2 cellular contexts compared by ENCODE assay signal in the genomic region with DNA sequence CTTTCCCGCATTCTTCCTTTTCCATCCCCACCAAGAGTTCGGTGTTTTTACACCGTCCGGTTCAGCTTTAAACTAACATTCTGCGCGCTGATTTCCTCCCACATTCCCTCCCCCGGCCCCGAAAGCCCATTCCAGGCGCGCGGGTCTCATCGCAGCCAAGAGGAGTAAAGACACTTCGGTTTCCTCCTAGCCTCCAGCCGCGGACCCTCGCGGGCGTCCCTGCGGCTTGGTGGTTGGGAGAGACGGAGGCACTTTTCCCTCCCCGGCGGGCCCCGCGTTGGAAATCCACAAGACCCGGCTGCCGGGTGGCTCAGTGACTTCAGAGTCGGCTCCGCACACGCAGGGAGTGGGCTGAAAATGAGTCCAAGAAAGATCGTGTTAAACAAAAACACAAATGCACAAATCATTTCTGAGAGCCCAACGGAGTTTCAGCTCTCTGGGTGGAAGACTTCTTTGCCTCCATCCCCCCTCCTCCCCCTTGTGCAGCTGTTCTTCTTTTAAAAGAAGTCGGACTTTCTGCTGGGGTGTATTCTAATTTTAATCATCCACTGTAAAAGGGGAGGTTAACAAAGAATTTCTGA.
TF ChIP-seq lines count a peak whose summit lies in the region.

No MANE protein-coding gene starts in this region.

TF ChIP-seq in A549, 52 proteins besides CTCF, POLR2A, EP300 and RAD21 (continued from another document):
- TF ChIP-seq, protein P1, sequence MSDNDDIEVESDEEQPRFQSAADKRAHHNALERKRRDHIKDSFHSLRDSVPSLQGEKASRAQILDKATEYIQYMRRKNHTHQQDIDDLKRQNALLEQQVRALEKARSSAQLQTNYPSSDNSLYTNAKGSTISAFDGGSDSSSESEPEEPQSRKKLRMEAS (IDR thresholded peaks at IDR 0.05), result no peak
- TF ChIP-seq NFE2L2 (conservative IDR thresholded peaks at IDR 0.05; ENCODE audit: low read length) (no peak), CBX8 (IDR thresholded peaks at IDR 0.05) (0 out of 2 replicates have a peak, but pooled peaks have one; percentile 24), NR3C1 (IDR thresholded peaks at IDR 0.05) (no peak), E2F6 (IDR thresholded peaks at IDR 0.05; ENCODE audit: borderline replicate concordance, low read depth) (0 out of 2 replicates have a peak, but pooled peaks have one; percentile 63)
- TF ChIP-seq, protein P2, sequence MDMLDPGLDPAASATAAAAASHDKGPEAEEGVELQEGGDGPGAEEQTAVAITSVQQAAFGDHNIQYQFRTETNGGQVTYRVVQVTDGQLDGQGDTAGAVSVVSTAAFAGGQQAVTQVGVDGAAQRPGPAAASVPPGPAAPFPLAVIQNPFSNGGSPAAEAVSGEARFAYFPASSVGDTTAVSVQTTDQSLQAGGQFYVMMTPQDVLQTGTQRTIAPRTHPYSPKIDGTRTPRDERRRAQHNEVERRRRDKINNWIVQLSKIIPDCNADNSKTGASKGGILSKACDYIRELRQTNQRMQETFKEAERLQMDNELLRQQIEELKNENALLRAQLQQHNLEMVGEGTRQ (IDR thresholded peaks at IDR 0.05), result no peak

TF ChIP-seq in WTC11, 78 proteins besides CTCF, POLR2A, EP300 and RAD21 (continued from another document):
- TF ChIP-seq, protein P3, sequence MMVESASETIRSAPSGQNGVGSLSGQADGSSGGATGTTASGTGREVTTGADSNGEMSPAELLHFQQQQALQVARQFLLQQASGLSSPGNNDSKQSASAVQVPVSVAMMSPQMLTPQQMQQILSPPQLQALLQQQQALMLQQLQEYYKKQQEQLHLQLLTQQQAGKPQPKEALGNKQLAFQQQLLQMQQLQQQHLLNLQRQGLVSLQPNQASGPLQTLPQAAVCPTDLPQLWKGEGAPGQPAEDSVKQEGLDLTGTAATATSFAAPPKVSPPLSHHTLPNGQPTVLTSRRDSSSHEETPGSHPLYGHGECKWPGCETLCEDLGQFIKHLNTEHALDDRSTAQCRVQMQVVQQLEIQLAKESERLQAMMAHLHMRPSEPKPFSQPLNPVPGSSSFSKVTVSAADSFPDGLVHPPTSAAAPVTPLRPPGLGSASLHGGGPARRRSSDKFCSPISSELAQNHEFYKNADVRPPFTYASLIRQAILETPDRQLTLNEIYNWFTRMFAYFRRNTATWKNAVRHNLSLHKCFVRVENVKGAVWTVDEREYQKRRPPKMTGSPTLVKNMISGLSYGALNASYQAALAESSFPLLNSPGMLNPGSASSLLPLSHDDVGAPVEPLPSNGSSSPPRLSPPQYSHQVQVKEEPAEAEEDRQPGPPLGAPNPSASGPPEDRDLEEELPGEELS (CRISPR knock-in tag; IDR thresholded peaks at IDR 0.05), result no peak
- TF ChIP-seq PRDM15 (CRISPR knock-in tag; IDR thresholded peaks at IDR 0.05), result peak; percentile 88
